ENCODE assay signal across 18 cellular contexts in the genomic region with DNA sequence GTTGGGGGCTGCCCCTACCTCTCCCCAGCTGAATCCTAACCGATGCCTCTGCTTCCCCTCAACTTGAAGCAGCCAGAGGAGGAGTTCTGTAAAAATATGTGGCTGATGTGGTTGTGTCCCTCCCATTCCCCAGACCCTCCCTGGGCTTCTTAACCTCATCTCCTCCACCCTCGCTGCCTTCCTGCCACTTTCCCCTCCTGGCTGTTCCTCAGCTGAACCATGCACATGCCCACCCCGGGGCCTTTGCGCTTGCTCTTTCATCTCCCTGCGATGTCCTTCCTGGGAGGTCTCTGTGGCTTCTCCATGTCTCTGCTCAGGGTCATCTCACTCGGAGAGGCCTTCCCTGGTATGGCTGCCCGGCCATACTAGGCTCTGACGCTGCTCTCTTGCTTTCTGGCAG. TPM values are rescaled to one million over a fixed set of nuclear protein-coding genes. Genes with fewer than 3 reads are reported as not detected.
A peak's percentile ranks its signal among the peaks of the same experiment; 100 is the strongest.
DNase-seq lines count a peak whose midpoint lies in the region; ATAC-seq and TF ChIP-seq lines count a peak whose summit lies in the region.
"Had no signal": no experiment of that assay in that cellular context is flagged by ENCODE, and none has a peak within 500 bp of the region (broad histone marks: within the 10 kb centered on the region; RNA-seq: fewer than 3 reads in every experiment).

No MANE protein-coding gene starts in this region.

- no peak for TF ChIP-seq CTCF in neural crest cell (conservative IDR thresholded peaks at IDR 0.05)

- H3K27me3 Mint-ChIP-seq in activated T-cell treated with anti-CD3 and anti-CD28 coated beads, Interleukin-2, amount 50 U/mL, for 24 hours: no peaks in the 10 kb centered on the region
- H3K27me3 Mint-ChIP-seq in activated T-helper 2 cell treated with anti-CD3 and anti-CD28 coated beads, Interferon-gamma antibody, Interleukin-2, Interleukin-4, amounts not matched to agents 10 μg/mL and 5 μg/mL and 100 μg/mL, durations not matched to agents 14 hours and 24 hours and 36 hours (ENCODE audit: low read depth): no peaks in the 10 kb centered on the region
- no peaks in the 10 kb centered on the region for H3K27me3 Mint-ChIP-seq in neural crest cell (ENCODE audit: low read depth)
- no peaks in the 10 kb centered on the region for H3K27me3 Mint-ChIP-seq in stimulated activated naive B cell treated with anti-CD40 and anti-IgM and Interleukin-4, amounts not matched to agents 10 μg/mL and 1 μg/mL and 100 μg/mL, for 72 hours
- H3K27me3 Mint-ChIP-seq in activated naive CD8-positive, alpha-beta T cell treated with anti-CD3 and anti-CD28 coated beads, Interleukin-2, amount 50 U/mL, for 24 hours: no peaks in the 10 kb centered on the region
- H3K27me3 Mint-ChIP-seq: B cell, IgD-negative memory B cell had no signal

- no peak for TF ChIP-seq POLR2A in erythroblast (IDR thresholded peaks at IDR 0.05; ENCODE audit: low read length)

- H3K9me3 Mint-ChIP-seq in activated T-cell treated with anti-CD3 and anti-CD28 coated beads, Interleukin-2, amount 50 U/mL, for 24 hours: no peaks in the 10 kb centered on the region
- H3K9me3 Mint-ChIP-seq in activated T-helper 2 cell treated with anti-CD3 and anti-CD28 coated beads, Interferon-gamma antibody, Interleukin-2, Interleukin-4, amounts not matched to agents 10 μg/mL and 5 μg/mL and 100 μg/mL, durations not matched to agents 14 hours and 24 hours and 36 hours: no peaks in the 10 kb centered on the region
- no peaks in the 10 kb centered on the region for H3K9me3 Mint-ChIP-seq in neural crest cell
- H3K9me3 Mint-ChIP-seq in stimulated activated naive B cell treated with anti-CD40 and anti-IgM and Interleukin-4, amounts not matched to agents 10 μg/mL and 1 μg/mL and 100 μg/mL, for 72 hours: no peaks in the 10 kb centered on the region
- no peaks in the 10 kb centered on the region for H3K9me3 Mint-ChIP-seq in activated naive CD8-positive, alpha-beta T cell treated with anti-CD3 and anti-CD28 coated beads, Interleukin-2, amount 50 U/mL, for 24 hours
- H3K9me3 Mint-ChIP-seq: CD14-positive monocyte; CD8-positive, alpha-beta T cell; IgD-negative memory B cell had no signal

- H3K27ac Mint-ChIP-seq in activated T-cell treated with anti-CD3 and anti-CD28 coated beads, Interleukin-2, amount 50 U/mL, for 24 hours: peak overlapping the region; percentile 15
- peak overlapping the region; percentile 52 for H3K27ac Mint-ChIP-seq in activated T-helper 2 cell treated with anti-CD3 and anti-CD28 coated beads, Interferon-gamma antibody, Interleukin-2, Interleukin-4, amounts not matched to agents 10 μg/mL and 5 μg/mL and 100 μg/mL, durations not matched to agents 14 hours and 24 hours and 36 hours
- H3K27ac Mint-ChIP-seq in neural crest cell (ENCODE audit: unreplicated experiment): peak overlapping the region; percentile 83
- peak overlapping the region; percentile 68 for H3K27ac Mint-ChIP-seq in stimulated activated naive B cell treated with anti-CD40 and anti-IgM and Interleukin-4, amounts not matched to agents 10 μg/mL and 1 μg/mL and 100 μg/mL, for 72 hours
- H3K27ac Mint-ChIP-seq in activated naive CD8-positive, alpha-beta T cell treated with anti-CD3 and anti-CD28 coated beads, Interleukin-2, amount 50 U/mL, for 24 hours: no peak overlapping the region
- H3K27ac Mint-ChIP-seq: B cell; CD8-positive, alpha-beta T cell had no signal

- H3K4me1 Mint-ChIP-seq in activated T-cell treated with anti-CD3 and anti-CD28 coated beads, Interleukin-2, amount 50 U/mL, for 24 hours (ENCODE audit: low read depth): no peaks in the 10 kb centered on the region
- H3K4me1 Mint-ChIP-seq in activated T-helper 2 cell treated with anti-CD3 and anti-CD28 coated beads, Interferon-gamma antibody, Interleukin-2, Interleukin-4, amounts not matched to agents 10 μg/mL and 5 μg/mL and 100 μg/mL, durations not matched to agents 14 hours and 24 hours and 36 hours (ENCODE audit: low read depth): peaks cover 3% of the 10 kb centered on the region
- no peaks in the 10 kb centered on the region for H3K4me1 Mint-ChIP-seq in neural crest cell
- H3K4me1 Mint-ChIP-seq in stimulated activated naive B cell treated with anti-CD40 and anti-IgM and Interleukin-4, amounts not matched to agents 10 μg/mL and 1 μg/mL and 100 μg/mL, for 72 hours: peaks cover 21 to 22% of the 10 kb centered on the region in 2 donors
- H3K4me1 Mint-ChIP-seq in activated naive CD8-positive, alpha-beta T cell treated with anti-CD3 and anti-CD28 coated beads, Interleukin-2, amount 50 U/mL, for 24 hours: no peaks in the 10 kb centered on the region
- H3K4me1 Mint-ChIP-seq: CD14-positive monocyte had no signal

- no peak for DNase-seq in activated T-cell treated with anti-CD3 and anti-CD28 coated beads, Interleukin-2, amount 50 U/mL, for 24 hours
- DNase-seq in activated T-cell treated with anti-CD3 and anti-CD28 coated beads, Interleukin-2, amount 50 U/mL, for 1 hour: no peak
- DNase-seq in activated T-helper 2 cell treated with anti-CD3 and anti-CD28 coated beads, Interferon-gamma antibody, Interleukin-2, Interleukin-4, amounts not matched to agents 10 μg/mL and 5 μg/mL and 100 μg/mL, durations not matched to agents 14 hours and 24 hours and 36 hours (ENCODE audit: low spot score): no peak
- no peak for DNase-seq in neural crest cell (ENCODE audit: low read depth, low spot score)
- no peak for DNase-seq in stimulated activated naive B cell treated with anti-CD40 and anti-IgM and Interleukin-4, amounts not matched to agents 10 μg/mL and 1 μg/mL and 100 μg/mL, for 72 hours
- no peak for DNase-seq in erythroblast (lab: John Stamatoyannopoulos, UW)
- DNase-seq in activated naive CD8-positive, alpha-beta T cell treated with anti-CD3 and anti-CD28 coated beads, Interleukin-2, amount 50 U/mL, for 24 hours: no peak
- DNase-seq: CD8-positive, alpha-beta T cell; COR-L47; DMS53; GF-D8; GM23248 had no signal

- intact Hi-C loops in activated T-helper 2 cell treated with anti-CD3 and anti-CD28 coated beads, Interferon-gamma antibody, Interleukin-2, Interleukin-4, amounts not matched to agents 10 μg/mL and 5 μg/mL and 100 μg/mL, durations not matched to agents 14 hours and 24 hours and 36 hours (cut with micrococcal nuclease): no loop called here

- ATAC-seq in stimulated activated naive B cell treated with anti-CD40 and anti-IgM and Interleukin-4, amounts not matched to agents 10 μg/mL and 1 μg/mL and 100 μg/mL, for 72 hours (replicated peaks): no peak
- ATAC-seq in GM19023 (IDR thresholded peaks at IDR 0.05; ENCODE audit: unreplicated experiment): no peak
- ATAC-seq in activated naive CD8-positive, alpha-beta T cell treated with anti-CD3 and anti-CD28 coated beads, Interleukin-2, amount 50 U/mL, for 24 hours: no peak
- ATAC-seq: CD8-positive, alpha-beta T cell; HCT116 had no signal

- peaks cover 86% of the 10 kb centered on the region for H3K36me3 Mint-ChIP-seq in activated T-cell treated with anti-CD3 and anti-CD28 coated beads, Interleukin-2, amount 50 U/mL, for 24 hours (ENCODE audit: low read depth)
- H3K36me3 Mint-ChIP-seq in activated T-helper 2 cell treated with anti-CD3 and anti-CD28 coated beads, Interferon-gamma antibody, Interleukin-2, Interleukin-4, amounts not matched to agents 10 μg/mL and 5 μg/mL and 100 μg/mL, durations not matched to agents 14 hours and 24 hours and 36 hours (ENCODE audit: low read depth): peaks cover 76% of the 10 kb centered on the region
- peaks cover 8% of the 10 kb centered on the region for H3K36me3 Mint-ChIP-seq in neural crest cell (ENCODE audit: low read depth)
- peaks cover 62 to 80% of the 10 kb centered on the region in 2 donors for H3K36me3 Mint-ChIP-seq in stimulated activated naive B cell treated with anti-CD40 and anti-IgM and Interleukin-4, amounts not matched to agents 10 μg/mL and 1 μg/mL and 100 μg/mL, for 72 hours
- peaks cover 18% of the 10 kb centered on the region for H3K36me3 Mint-ChIP-seq in activated naive CD8-positive, alpha-beta T cell treated with anti-CD3 and anti-CD28 coated beads, Interleukin-2, amount 50 U/mL, for 24 hours (ENCODE audit: low read depth)

- no peak overlapping the region for H3K4me3 Mint-ChIP-seq in activated T-cell treated with anti-CD3 and anti-CD28 coated beads, Interleukin-2, amount 50 U/mL, for 24 hours
- no peak overlapping the region for H3K4me3 Mint-ChIP-seq in activated T-helper 2 cell treated with anti-CD3 and anti-CD28 coated beads, Interferon-gamma antibody, Interleukin-2, Interleukin-4, amounts not matched to agents 10 μg/mL and 5 μg/mL and 100 μg/mL, durations not matched to agents 14 hours and 24 hours and 36 hours (ENCODE audit: low read depth)
- no peak overlapping the region for H3K4me3 Mint-ChIP-seq in neural crest cell
- no peak overlapping the region for H3K4me3 Mint-ChIP-seq in stimulated activated naive B cell treated with anti-CD40 and anti-IgM and Interleukin-4, amounts not matched to agents 10 μg/mL and 1 μg/mL and 100 μg/mL, for 72 hours
- no peak overlapping the region for H3K4me3 Mint-ChIP-seq in activated naive CD8-positive, alpha-beta T cell treated with anti-CD3 and anti-CD28 coated beads, Interleukin-2, amount 50 U/mL, for 24 hours
- H3K4me3 Mint-ChIP-seq: B cell; CD14-positive monocyte; CD8-positive, alpha-beta T cell had no signal

RNA-seq across cellular contexts. Expression of gene MIIP, which starts 8.9 kb away (rescaled TPM):
- 85.8 and 91.2 TPM in 2 replicates for total RNA-seq in activated T-helper 2 cell treated with anti-CD3 and anti-CD28 coated beads, Interferon-gamma antibody, Interleukin-2, Interleukin-4, amounts not matched to agents 10 μg/mL and 5 μg/mL and 100 μg/mL, durations not matched to agents 14 hours and 24 hours and 36 hours
- total RNA-seq in neural crest cell: 50.1 and 50.4 TPM in 2 replicates

RNA-seq across cellular contexts. Expression of gene TNFRSF8, which starts 34.9 kb away (rescaled TPM):
- total RNA-seq in activated T-helper 2 cell treated with anti-CD3 and anti-CD28 coated beads, Interferon-gamma antibody, Interleukin-2, Interleukin-4, amounts not matched to agents 10 μg/mL and 5 μg/mL and 100 μg/mL, durations not matched to agents 14 hours and 24 hours and 36 hours: 65.0 and 65.5 TPM in 2 replicates
- total RNA-seq in neural crest cell: not detected in 2 replicates
- total RNA-seq: CD8-positive, alpha-beta T cell; GM23248; HT-29 had no signal

RNA-seq across cellular contexts. Expression of gene MFN2, which starts 48.0 kb away (rescaled TPM):
- total RNA-seq in activated T-helper 2 cell treated with anti-CD3 and anti-CD28 coated beads, Interferon-gamma antibody, Interleukin-2, Interleukin-4, amounts not matched to agents 10 μg/mL and 5 μg/mL and 100 μg/mL, durations not matched to agents 14 hours and 24 hours and 36 hours: 67.9 and 69.5 TPM in 2 replicates
- total RNA-seq in neural crest cell: 78.9 and 80.1 TPM in 2 replicates

Comparison
In these comparisons a context has a peak if more than half of its experiments do, and no peak if none do; other contexts are left out.
1. RNA of gene TNFRSF8, which starts 34.9 kb away (total RNA-seq): 65.0 to 65.5 TPM in activated T-helper 2 cell treated with anti-CD3 and anti-CD28 coated beads, Interferon-gamma antibody, Interleukin-2, Interleukin-4, amounts not matched to agents 10 μg/mL and 5 μg/mL and 100 μg/mL, durations not matched to agents 14 hours and 24 hours and 36 hours; not detected in neural crest cell; every median in the first group is over 10 times any median in the second.